Comparison of ENCODE assay signal across 8 cellular contexts in genomic region chr3:196186661-196187573, GRCh38. TPM values are rescaled to one million over a fixed set of nuclear protein-coding genes. Genes with fewer than 3 reads are reported as not detected.
DNase-seq lines count a peak whose midpoint lies in the region; ATAC-seq and TF ChIP-seq lines count a peak whose summit lies in the region.

No MANE protein-coding gene starts in this region.

- no peaks in the 10 kb centered on the region for H3K9me3 Mint-ChIP-seq in T-helper 2 cell treated with Interferon-gamma antibody and Interleukin-4, amounts not matched to agents 5 μg/mL and 100 μg/mL, for 36 hours

- H4K20me1 ChIP-seq in BLaER1 treated with 17β-estradiol and CSF1 and Interleukin-3, amounts not matched to agents 10 nM and 100 nM, result no peaks in the 10 kb centered on the region

- H3K36me3 Mint-ChIP-seq in T-helper 2 cell treated with Interferon-gamma antibody and Interleukin-4, amounts not matched to agents 5 μg/mL and 100 μg/mL, for 36 hours (ENCODE audit: low read depth), result no peaks in the 10 kb centered on the region

- peak; percentile 59 for ATAC-seq in GM19035 (IDR thresholded peaks at IDR 0.05; ENCODE audit: unreplicated experiment)
- no peak for ATAC-seq in HG03025 (IDR thresholded peaks at IDR 0.05; ENCODE audit: low FRiP score, unreplicated experiment)

- peak overlapping the region; percentile 54 for H3K4me3 Mint-ChIP-seq in T-helper 2 cell treated with Interferon-gamma antibody and Interleukin-4, amounts not matched to agents 5 μg/mL and 100 μg/mL, for 36 hours

- H3K27me3 ChIP-seq in BLaER1 treated with 17β-estradiol and CSF1 and Interleukin-3, amounts not matched to agents 10 nM and 100 nM, result no peaks in the 10 kb centered on the region
- no peaks in the 10 kb centered on the region for H3K27me3 ChIP-seq in HUES48 (ENCODE audit: control insufficient read depth, insufficient read depth, low read length)
- H3K27me3 ChIP-seq in breast epithelium, result no peaks in the 10 kb centered on the region

- H3K4me1 ChIP-seq in BLaER1 treated with 17β-estradiol and CSF1 and Interleukin-3, amounts not matched to agents 10 nM and 100 nM, result peaks cover 56 to 75% (median 66%) of the 10 kb centered on the region in 10 experiments
- peaks cover 11% of the 10 kb centered on the region for H3K4me1 ChIP-seq in HUES48 (ENCODE audit: control insufficient read depth, insufficient read depth, low read length)
- H3K4me1 ChIP-seq in breast epithelium, result no peaks in the 10 kb centered on the region

- intact Hi-C loops in breast epithelium (cut with DNase I; ENCODE audit: low total_unique reads), result no loop called here

- H3K4me3 ChIP-seq in BLaER1 treated with 17β-estradiol and CSF1 and Interleukin-3, amounts not matched to agents 10 nM and 100 nM, result peak overlapping the region in 6 of 10 experiments; percentile 0 to 40 (median 13); a peak in 6 of 20 replicates
- H3K4me3 ChIP-seq in HUES48 (ENCODE audit: low read depth, low read length) (no peak overlapping the region), breast epithelium (peak overlapping the region in 1 of 3 donors; percentile 46)

- H3K36me3 ChIP-seq in BLaER1 treated with 17β-estradiol and CSF1 and Interleukin-3, amounts not matched to agents 10 nM and 100 nM, result no peaks in the 10 kb centered on the region
- H3K36me3 ChIP-seq in HUES48 (ENCODE audit: control insufficient read depth, insufficient read depth, low read length) (no peaks in the 10 kb centered on the region), breast epithelium (no peaks in the 10 kb centered on the region)

- peaks cover 44% of the 10 kb centered on the region for H3K4me1 Mint-ChIP-seq in T-helper 2 cell treated with Interferon-gamma antibody and Interleukin-4, amounts not matched to agents 5 μg/mL and 100 μg/mL, for 36 hours (ENCODE audit: low read depth)

- no peaks in the 10 kb centered on the region for H3K9me3 ChIP-seq in BLaER1 treated with 17β-estradiol and CSF1 and Interleukin-3, amounts not matched to agents 10 nM and 100 nM (replicated peaks in 1 of 11)
- no peaks in the 10 kb centered on the region for H3K9me3 ChIP-seq in HUES48 (ENCODE audit: control insufficient read depth, insufficient read depth, low read length)
- no peaks in the 10 kb centered on the region for H3K9me3 ChIP-seq in breast epithelium

- H3K27ac Mint-ChIP-seq in T-helper 2 cell treated with Interferon-gamma antibody and Interleukin-4, amounts not matched to agents 5 μg/mL and 100 μg/mL, for 36 hours, result peak overlapping the region; percentile 77

- H3K27me3 Mint-ChIP-seq in T-helper 2 cell treated with Interferon-gamma antibody and Interleukin-4, amounts not matched to agents 5 μg/mL and 100 μg/mL, for 36 hours (ENCODE audit: low read depth), result no peaks in the 10 kb centered on the region

- peak overlapping the region; percentile 42 to 81 (median 70); a peak in 21 of 22 replicates for H3K27ac ChIP-seq in BLaER1 treated with 17β-estradiol and CSF1 and Interleukin-3, amounts not matched to agents 10 nM and 100 nM
- H3K27ac ChIP-seq in HUES48 (ENCODE audit: low read depth, low read length), result peak overlapping the region; percentile 72
- H3K27ac ChIP-seq in breast epithelium, result peak overlapping the region in 1 of 2 donors; percentile 69

- TF ChIP-seq POLR2A in breast epithelium (IDR thresholded peaks at IDR 0.05), result no peak

- peak overlapping the region; percentile 55 to 77 (median 65); a peak in 21 of 22 replicates for H3K9ac ChIP-seq in BLaER1 treated with 17β-estradiol and CSF1 and Interleukin-3, amounts not matched to agents 10 nM and 100 nM
- no peak overlapping the region for H3K9ac ChIP-seq in HUES48 (ENCODE audit: low read depth, low read length)

- H3K4me2 ChIP-seq in BLaER1 treated with 17β-estradiol and CSF1 and Interleukin-3, amounts not matched to agents 10 nM and 100 nM, result peak overlapping the region; percentile 58 to 94 (median 85)

- no peak for DNase-seq in T-helper 2 cell treated with Interferon-gamma antibody and Interleukin-4, amounts not matched to agents 5 μg/mL and 100 μg/mL, for 36 hours (ENCODE audit: low spot score)
- DNase-seq in inferior parietal cortex (ENCODE audit: extremely low spot score), result peak; percentile 58
- DNase-seq in GM03348 (ENCODE audit: low spot score), result no peak
- no peak for DNase-seq in breast epithelium (ENCODE audit: low spot score in 2 of 2)

- TF ChIP-seq CTCF in breast epithelium (IDR thresholded peaks at IDR 0.05), result no peak

RNA-seq across cellular contexts. Expression of gene ZDHHC19, which starts 24.3 kb away (rescaled TPM):
- total RNA-seq in breast epithelium, result not detected

RNA-seq across cellular contexts. Expression of gene SLC51A, which starts 29.4 kb away (rescaled TPM):
- not detected for total RNA-seq in breast epithelium
